16 cellular contexts compared by ENCODE assay signal in the genomic region with DNA sequence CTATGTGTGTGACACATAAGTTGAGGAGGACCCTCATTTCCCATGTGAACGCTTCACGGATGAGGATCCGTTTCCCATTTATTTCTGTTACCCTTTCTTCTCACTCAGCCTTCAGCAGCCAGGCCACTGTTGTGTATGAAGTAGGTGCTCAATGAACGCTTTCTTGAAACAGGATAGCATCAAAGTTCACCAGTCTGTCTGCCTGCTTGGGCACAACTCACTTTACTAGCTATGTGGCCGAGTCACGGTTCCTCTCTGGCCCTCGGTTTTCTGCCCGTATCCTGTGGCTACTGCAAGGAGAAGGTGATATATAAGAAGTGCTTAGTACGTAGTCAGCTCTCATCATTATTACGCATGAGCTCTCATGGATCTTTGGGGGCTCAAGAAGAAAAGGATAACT. TPM values are rescaled to one million over a fixed set of nuclear protein-coding genes. Genes with fewer than 3 reads are reported as not detected.
DNase-seq lines count a peak whose midpoint lies in the region; ATAC-seq and TF ChIP-seq lines count a peak whose summit lies in the region.
"Had no signal": no experiment of that assay in that cellular context is flagged by ENCODE, and none has a peak within 500 bp of the region (broad histone marks: within the 10 kb centered on the region; RNA-seq: fewer than 3 reads in every experiment).

No MANE protein-coding gene starts in this region.

- H3K27me3 ChIP-seq in RWPE2 (ENCODE audit: insufficient read depth, poor library complexity, severe bottlenecking) (no peaks in the 10 kb centered on the region), layer of hippocampus (ENCODE audit: control insufficient read depth, insufficient read depth, low read length) (no peaks in the 10 kb centered on the region)
- H3K27me3 ChIP-seq: vagina had no signal

- peak; percentile 17 for DNase-seq in RWPE2 (ENCODE audit: low spot score)
- DNase-seq in substantia nigra (lab: John Stamatoyannopoulos, UW), result no peak
- DNase-seq in AML-193 (lab: John Stamatoyannopoulos, UW), result no peak
- no peak for DNase-seq in cerebellum (ENCODE audit: low spot score)
- DNase-seq: activated CD4-positive, alpha-beta T cell treated with anti-CD3 and anti-CD28 coated beads for 1 hour; cerebellar nuclear complex; NCI-H2029; stimulated activated naive CD8-positive, alpha-beta T cell treated with anti-CD3 and anti-CD28 coated beads, Interleukin-15, Interleukin-2, amounts not matched to agents 100 U/mL and 50 U/mL, for 24 hours had no signal

- ATAC-seq in RWPE2 (ENCODE audit: low read depth) (no peak), HG03460 (IDR thresholded peaks at IDR 0.05; ENCODE audit: unreplicated experiment) (no peak)
- ATAC-seq: stimulated activated naive CD8-positive, alpha-beta T cell treated with anti-CD3 and anti-CD28 coated beads, Interleukin-15, Interleukin-2, amounts not matched to agents 100 U/mL and 50 U/mL, for 24 hours had no signal

- TF ChIP-seq CTCF in HEK293 (tag by site-specific recombination; IDR thresholded peaks at IDR 0.05), result no peak
- TF ChIP-seq CTCF in RWPE2 (IDR thresholded peaks at IDR 0.05; ENCODE audit: poor library complexity, severe bottlenecking), result no peak

- H3K4me3 ChIP-seq in HEK293 (ENCODE audit: low read depth, low read length) (no peak overlapping the region), RWPE2 (ENCODE audit: severe bottlenecking) (no peak overlapping the region)
- H3K4me3 ChIP-seq: HAP-1, vagina had no signal

- CTCF ChIA-PET in HEK293 (lab: Yijun Ruan, JAX), result interaction anchor here (0.6 to 8.1 kb wide), 7 partner anchors 16 to 252 kb away, joined by 3 to 56 read pairs (median 4); no protein-coding TSS in a partner anchor

- peaks cover 12% of the 10 kb centered on the region for H3K4me1 ChIP-seq in HEK293 (ENCODE audit: control insufficient read depth, insufficient read depth, low read length)
- peaks cover 19% of the 10 kb centered on the region for H3K4me1 ChIP-seq in RWPE2 (ENCODE audit: insufficient read depth, poor library complexity, severe bottlenecking)

- H3K9me3 ChIP-seq in HEK293 (ENCODE audit: control insufficient read depth, insufficient read depth, low read depth, low read length) (no peaks in the 10 kb centered on the region), RWPE2 (ENCODE audit: severe bottlenecking) (no peaks in the 10 kb centered on the region)
- H3K9me3 ChIP-seq: HAP-1, vagina had no signal

- H3K36me3 ChIP-seq in HEK293 (ENCODE audit: control insufficient read depth in 2 of 2, insufficient read depth in 1 of 2, low read length in 2 of 2) (no peaks in the 10 kb centered on the region), RWPE2 (ENCODE audit: low read depth) (no peaks in the 10 kb centered on the region)
- H3K36me3 ChIP-seq: HAP-1, vagina had no signal

- H3K27ac ChIP-seq in HEK293 (ENCODE audit: extremely low read depth, low read depth, low read length) (no peak overlapping the region; the same call in 1 of the 2 replicates), RWPE2 (ENCODE audit: poor library complexity, severe bottlenecking) (no peak overlapping the region), layer of hippocampus (ENCODE audit: low read depth, low read length) (peak overlapping the region; percentile 92), substantia nigra (ENCODE audit: low read depth, low read length, poor library complexity, severe bottlenecking) (peak overlapping the region; percentile 83)
- H3K27ac ChIP-seq: HL-60, vagina had no signal

- POLR2A ChIA-PET in HEK293 (lab: Yijun Ruan, JAX), result interaction anchor here (2.0 kb wide), 1 partner anchor 88 kb away, joined by 8 read pairs; a partner anchor contains a TSS

TF ChIP-seq in HEK293, 187 proteins besides CTCF, POLR2A, EP300 and RAD21:
- TF ChIP-seq ZNF664 (tag by site-specific recombination; IDR thresholded peaks at IDR 0.05) (peak; percentile 98), ZNF121 (tag by site-specific recombination; IDR thresholded peaks at IDR 0.05) (no peak), KLF8 (tag by site-specific recombination; IDR thresholded peaks at IDR 0.05) (no peak), ZNF202 (tag by site-specific recombination; IDR thresholded peaks at IDR 0.05; ENCODE audit: borderline replicate concordance) (no peak), ZNF571 (tag by site-specific recombination; IDR thresholded peaks at IDR 0.05) (no peak)
- TF ChIP-seq, protein P1, sequence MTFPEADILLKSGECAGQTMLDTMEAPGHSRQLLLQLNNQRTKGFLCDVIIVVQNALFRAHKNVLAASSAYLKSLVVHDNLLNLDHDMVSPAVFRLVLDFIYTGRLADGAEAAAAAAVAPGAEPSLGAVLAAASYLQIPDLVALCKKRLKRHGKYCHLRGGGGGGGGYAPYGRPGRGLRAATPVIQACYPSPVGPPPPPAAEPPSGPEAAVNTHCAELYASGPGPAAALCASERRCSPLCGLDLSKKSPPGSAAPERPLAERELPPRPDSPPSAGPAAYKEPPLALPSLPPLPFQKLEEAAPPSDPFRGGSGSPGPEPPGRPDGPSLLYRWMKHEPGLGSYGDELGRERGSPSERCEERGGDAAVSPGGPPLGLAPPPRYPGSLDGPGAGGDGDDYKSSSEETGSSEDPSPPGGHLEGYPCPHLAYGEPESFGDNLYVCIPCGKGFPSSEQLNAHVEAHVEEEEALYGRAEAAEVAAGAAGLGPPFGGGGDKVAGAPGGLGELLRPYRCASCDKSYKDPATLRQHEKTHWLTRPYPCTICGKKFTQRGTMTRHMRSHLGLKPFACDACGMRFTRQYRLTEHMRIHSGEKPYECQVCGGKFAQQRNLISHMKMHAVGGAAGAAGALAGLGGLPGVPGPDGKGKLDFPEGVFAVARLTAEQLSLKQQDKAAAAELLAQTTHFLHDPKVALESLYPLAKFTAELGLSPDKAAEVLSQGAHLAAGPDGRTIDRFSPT (tag by site-specific recombination; IDR thresholded peaks at IDR 0.05), result no peak
- TF ChIP-seq, protein P2, sequence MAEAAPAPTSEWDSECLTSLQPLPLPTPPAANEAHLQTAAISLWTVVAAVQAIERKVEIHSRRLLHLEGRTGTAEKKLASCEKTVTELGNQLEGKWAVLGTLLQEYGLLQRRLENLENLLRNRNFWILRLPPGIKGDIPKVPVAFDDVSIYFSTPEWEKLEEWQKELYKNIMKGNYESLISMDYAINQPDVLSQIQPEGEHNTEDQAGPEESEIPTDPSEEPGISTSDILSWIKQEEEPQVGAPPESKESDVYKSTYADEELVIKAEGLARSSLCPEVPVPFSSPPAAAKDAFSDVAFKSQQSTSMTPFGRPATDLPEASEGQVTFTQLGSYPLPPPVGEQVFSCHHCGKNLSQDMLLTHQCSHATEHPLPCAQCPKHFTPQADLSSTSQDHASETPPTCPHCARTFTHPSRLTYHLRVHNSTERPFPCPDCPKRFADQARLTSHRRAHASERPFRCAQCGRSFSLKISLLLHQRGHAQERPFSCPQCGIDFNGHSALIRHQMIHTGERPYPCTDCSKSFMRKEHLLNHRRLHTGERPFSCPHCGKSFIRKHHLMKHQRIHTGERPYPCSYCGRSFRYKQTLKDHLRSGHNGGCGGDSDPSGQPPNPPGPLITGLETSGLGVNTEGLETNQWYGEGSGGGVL (tag by site-specific recombination; IDR thresholded peaks at IDR 0.05), result no peak
TF ChIP-seq in HEK293: peak in this region for 1.

RNA-seq across cellular contexts. Expression of a gene that starts 22.4 kb away (rescaled TPM):
- 3.1 TPM for total RNA-seq in cerebellum
- total RNA-seq: IMR-90 had no signal

RNA-seq across cellular contexts. Expression of a gene that starts 52.4 kb away (rescaled TPM):
- total RNA-seq in cerebellum, result 26.5 TPM
- total RNA-seq: G401 had no signal

Comparison
In these comparisons a context has a peak if more than half of its experiments do, and no peak if none do; other contexts are left out.
1. H3K27ac ChIP-seq: peak in layer of hippocampus (single experiment) and substantia nigra (single experiment); none in HEK293 (single experiment) and RWPE2 (single experiment).